ENCODE assay signal across 8 cellular contexts in the genomic region with DNA sequence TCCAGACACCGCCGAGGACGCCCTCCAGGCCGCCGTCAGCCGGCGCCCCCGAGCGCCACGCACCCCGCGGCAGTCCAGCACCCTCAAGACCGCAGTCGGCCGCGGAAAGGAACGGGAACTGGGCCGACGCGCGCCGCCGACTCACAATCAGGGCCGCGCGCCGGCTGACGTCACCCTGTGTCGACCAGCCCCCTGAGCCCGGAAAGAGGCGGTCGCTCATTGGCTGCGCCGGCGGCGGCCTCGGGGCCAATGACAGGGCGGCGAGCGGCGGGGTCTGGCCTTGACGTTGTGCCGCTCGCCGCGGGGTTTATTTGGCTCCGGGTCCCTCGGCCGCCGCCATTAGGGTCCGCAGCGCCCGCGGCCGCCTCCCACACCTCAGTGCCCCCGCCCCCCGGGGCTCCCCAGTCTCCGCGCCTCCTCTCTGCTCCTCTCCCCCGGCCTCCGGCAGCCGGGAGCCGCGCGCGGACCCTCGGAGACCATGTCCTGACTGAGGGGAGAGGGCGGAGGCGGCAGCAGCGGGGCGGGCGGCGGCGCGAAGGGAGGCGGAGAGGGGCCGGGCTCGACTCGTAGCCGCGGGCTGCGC.
DNase-seq lines count a peak whose midpoint lies in the region; ATAC-seq lines count a peak whose summit lies in the region.

No MANE protein-coding gene starts in this region.

- H3K27me3 ChIP-seq in effector memory CD4-positive, alpha-beta T cell (replicated peaks; ENCODE audit: control insufficient read depth, insufficient read depth, low read length, poor library complexity, severe bottlenecking): no peaks in the 10 kb centered on the region

- H3K36me3 ChIP-seq in effector memory CD4-positive, alpha-beta T cell (ENCODE audit: control insufficient read depth, insufficient read depth, low read length): no peaks in the 10 kb centered on the region

- H3K4me1 ChIP-seq in effector memory CD4-positive, alpha-beta T cell (ENCODE audit: control insufficient read depth, insufficient read depth, low read length, poor library complexity, severe bottlenecking): peaks cover 7% of the 10 kb centered on the region

- peak; percentile 98 for ATAC-seq in GM19467 (IDR thresholded peaks at IDR 0.05; ENCODE audit: unreplicated experiment)

- peak overlapping the region; percentile 94 for H3K27ac ChIP-seq in effector memory CD4-positive, alpha-beta T cell (ENCODE audit: insufficient read depth, low read length, poor library complexity, severe bottlenecking)

- no peaks in the 10 kb centered on the region for H3K9me3 ChIP-seq in effector memory CD4-positive, alpha-beta T cell (ENCODE audit: control insufficient read depth, low read length)

- peak; percentile 75 for DNase-seq in CMK (ENCODE audit: low read depth)
- peak; percentile 99 for DNase-seq in HPDE6-E6E7 (ENCODE audit: extremely low spot score)
- DNase-seq in NK-92 (lab: John Stamatoyannopoulos, UW; ENCODE audit: unreplicated experiment): peak; percentile 66
- peak; percentile 91 to 93 for DNase-seq in activated CD8-positive, alpha-beta memory T cell treated with anti-CD3 and anti-CD28 coated beads for 4 hours (ENCODE audit: low read depth in 2 of 2)
- peak; percentile 93 to 96 (median 94) for DNase-seq in effector memory CD4-positive, alpha-beta T cell
- DNase-seq in medulla oblongata (ENCODE audit: extremely low spot score): peak; percentile 98
- DNase-seq in stimulated activated CD4-positive, alpha-beta T cell treated with anti-CD3 and anti-CD28 coated beads, TNF-alpha, amount 100 ng/mL, for 48 hours (ENCODE audit: low read depth in 3 of 3): peak; percentile 92 to 95 (median 94)

- peak overlapping the region; percentile 81 for H3K4me3 ChIP-seq in effector memory CD4-positive, alpha-beta T cell (ENCODE audit: insufficient read depth, low read depth, low read length, poor library complexity, severe bottlenecking)

Comparison
In these comparisons a context has a peak if more than half of its experiments do, and no peak if none do; other contexts are left out.
1. Peak in every context shown above with its lines: DNase-seq, ATAC-seq, H3K4me3 ChIP-seq and H3K27ac ChIP-seq.